1 cellular context compared by ENCODE assay signal in the genomic region with DNA sequence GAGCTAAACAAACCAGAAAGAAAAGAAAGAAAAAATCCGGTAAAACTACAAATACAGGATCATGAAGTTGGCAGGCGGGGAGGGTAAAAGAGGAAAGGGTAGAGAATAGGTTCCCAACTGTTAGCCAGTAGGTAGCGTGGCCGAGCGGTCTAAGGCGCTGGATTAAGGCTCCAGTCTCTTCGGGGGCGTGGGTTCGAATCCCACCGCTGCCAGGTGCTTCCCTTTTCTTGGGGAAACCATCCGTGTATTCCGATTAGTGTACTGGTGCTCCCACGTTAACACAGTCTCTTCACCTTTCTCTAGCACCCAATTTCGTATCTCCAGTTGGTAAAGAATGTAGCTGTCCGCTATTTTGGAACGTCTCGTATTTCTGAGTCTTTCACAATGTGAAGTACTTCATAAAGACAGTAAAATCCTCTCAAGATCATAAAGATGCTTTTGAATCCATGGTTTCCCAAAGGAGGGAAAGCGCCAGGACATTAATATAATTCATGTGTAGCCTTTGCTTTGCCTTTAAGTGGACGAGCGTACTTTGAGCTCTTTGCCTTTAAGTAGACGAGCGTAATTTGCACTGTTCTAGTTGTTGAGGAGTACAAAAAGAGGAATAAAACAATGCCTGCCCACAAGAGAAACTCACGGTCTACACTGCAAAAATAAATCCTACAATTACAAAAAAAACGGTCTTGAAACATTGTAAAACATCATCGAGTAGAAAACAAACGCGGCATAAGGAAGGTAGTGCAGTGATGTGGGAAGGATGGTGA.
TF ChIP-seq lines count a peak whose summit lies in the region.

No MANE protein-coding gene starts in this region.

TF ChIP-seq in HEK293, 187 proteins besides CTCF, POLR2A, EP300 and RAD21 (continued from another document and continues in another):
- TF ChIP-seq, protein P1, sequence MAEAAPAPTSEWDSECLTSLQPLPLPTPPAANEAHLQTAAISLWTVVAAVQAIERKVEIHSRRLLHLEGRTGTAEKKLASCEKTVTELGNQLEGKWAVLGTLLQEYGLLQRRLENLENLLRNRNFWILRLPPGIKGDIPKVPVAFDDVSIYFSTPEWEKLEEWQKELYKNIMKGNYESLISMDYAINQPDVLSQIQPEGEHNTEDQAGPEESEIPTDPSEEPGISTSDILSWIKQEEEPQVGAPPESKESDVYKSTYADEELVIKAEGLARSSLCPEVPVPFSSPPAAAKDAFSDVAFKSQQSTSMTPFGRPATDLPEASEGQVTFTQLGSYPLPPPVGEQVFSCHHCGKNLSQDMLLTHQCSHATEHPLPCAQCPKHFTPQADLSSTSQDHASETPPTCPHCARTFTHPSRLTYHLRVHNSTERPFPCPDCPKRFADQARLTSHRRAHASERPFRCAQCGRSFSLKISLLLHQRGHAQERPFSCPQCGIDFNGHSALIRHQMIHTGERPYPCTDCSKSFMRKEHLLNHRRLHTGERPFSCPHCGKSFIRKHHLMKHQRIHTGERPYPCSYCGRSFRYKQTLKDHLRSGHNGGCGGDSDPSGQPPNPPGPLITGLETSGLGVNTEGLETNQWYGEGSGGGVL (tag by site-specific recombination; IDR thresholded peaks at IDR 0.05) = peak; percentile 40
- TF ChIP-seq ZNF660 (tag by site-specific recombination; IDR thresholded peaks at IDR 0.05) (peak; percentile 81), ZNF311 (tag by site-specific recombination; IDR thresholded peaks at IDR 0.05; ENCODE audit: borderline replicate concordance) (no peak), ZNF677 (tag by site-specific recombination; IDR thresholded peaks at IDR 0.05) (no peak), ZNF777 (tag by site-specific recombination; IDR thresholded peaks at IDR 0.05; ENCODE audit: borderline replicate concordance) (no peak; the same call in 1 of the 2 replicates), ZNF202 (tag by site-specific recombination; IDR thresholded peaks at IDR 0.05; ENCODE audit: borderline replicate concordance) (no peak), ZNF701 (tag by site-specific recombination; IDR thresholded peaks at IDR 0.05) (no peak), ZNF626 (tag by site-specific recombination; IDR thresholded peaks at IDR 0.05) (no peak), TCF7L2 (IDR thresholded peaks at IDR 0.05; ENCODE audit: borderline replicate concordance, low read depth, low read length) (no peak), ZNF221 (tag by site-specific recombination; IDR thresholded peaks at IDR 0.05; ENCODE audit: borderline replicate concordance) (no peak), ZSCAN30 (tag by site-specific recombination; IDR thresholded peaks at IDR 0.05) (peak; percentile 92), ZNF211 (tag by site-specific recombination; IDR thresholded peaks at IDR 0.05; ENCODE audit: low read depth) (no peak), REPIN1 (tag by site-specific recombination; IDR thresholded peaks at IDR 0.05; ENCODE audit: low read depth) (0 out of 2 replicates have a peak, but pooled peaks have one; percentile 79), ZNF837 (tag by site-specific recombination; IDR thresholded peaks at IDR 0.05) (no peak), ZXDB (tag by site-specific recombination; IDR thresholded peaks at IDR 0.05) (peak; percentile 73), ZNF350 (tag by site-specific recombination; IDR thresholded peaks at IDR 0.05) (no peak), ZNF391 (tag by site-specific recombination; IDR thresholded peaks at IDR 0.05; ENCODE audit: borderline replicate concordance, low read depth) (peak; percentile 79), ZIC2 (tag by site-specific recombination; IDR thresholded peaks at IDR 0.05) (no peak), ZNF184 (tag by site-specific recombination; IDR thresholded peaks at IDR 0.05) (peak; percentile 56; the same call in 1 of the 2 replicates), ZNF274 (IDR thresholded peaks at IDR 0.05; ENCODE audit: low read length) (no peak), ZNF274 (tag by site-specific recombination; IDR thresholded peaks at IDR 0.05; ENCODE audit: borderline replicate concordance) (no peak), GFI1B (tag by site-specific recombination; IDR thresholded peaks at IDR 0.05) (no peak), ZNF157 (tag by site-specific recombination; IDR thresholded peaks at IDR 0.05) (no peak), SETDB1 (IDR thresholded peaks at IDR 0.05; ENCODE audit: insufficient read length, low read length) (no peak), KLF9 (tag by site-specific recombination; IDR thresholded peaks at IDR 0.05; ENCODE audit: low read depth) (no peak), ZNF585B (tag by site-specific recombination; IDR thresholded peaks at IDR 0.05) (no peak), ZNF658 (tag by site-specific recombination; IDR thresholded peaks at IDR 0.05) (no peak), ZNF629 (tag by site-specific recombination; IDR thresholded peaks at IDR 0.05) (peak; percentile 61; the same call in 1 of the 2 replicates), KLF7 (tag by site-specific recombination; IDR thresholded peaks at IDR 0.05; ENCODE audit: borderline replicate concordance) (peak; percentile 54; the same call in 1 of the 2 replicates), FEZF1 (tag by site-specific recombination; IDR thresholded peaks at IDR 0.05) (no peak), HOXC10 (CRISPR knock-in tag; IDR thresholded peaks at IDR 0.05) (no peak), ZNF623 (tag by site-specific recombination; IDR thresholded peaks at IDR 0.05) (0 out of 2 replicates have a peak, but pooled peaks have one; percentile 12), ZFHX2 (tag by site-specific recombination; conservative IDR thresholded peaks at IDR 0.05) (peak; percentile 45), ZFP41 (tag by site-specific recombination; IDR thresholded peaks at IDR 0.05; ENCODE audit: borderline replicate concordance) (no peak), ZNF19 (tag by site-specific recombination; IDR thresholded peaks at IDR 0.05; ENCODE audit: low read depth) (no peak), ZNF558 (tag by site-specific recombination; IDR thresholded peaks at IDR 0.05) (peak; percentile 49; the same call in 1 of the 2 replicates), ZNF302 (tag by site-specific recombination; IDR thresholded peaks at IDR 0.05; ENCODE audit: low read depth) (no peak), ZNF416 (tag by site-specific recombination; IDR thresholded peaks at IDR 0.05) (no peak), ZNF514 (tag by site-specific recombination; IDR thresholded peaks at IDR 0.05) (no peak), ZBTB17 (tag by site-specific recombination; IDR thresholded peaks at IDR 0.05) (peak; percentile 68; the same call in 1 of the 2 replicates), EGR2 (tag by site-specific recombination; IDR thresholded peaks at IDR 0.05; ENCODE audit: low read depth) (peak; percentile 44; the same call in 1 of the 2 replicates), GLIS2 (tag by site-specific recombination; IDR thresholded peaks at IDR 0.05) (no peak), ZNF548 (tag by site-specific recombination; IDR thresholded peaks at IDR 0.05) (no peak)
- TF ChIP-seq, protein P2, sequence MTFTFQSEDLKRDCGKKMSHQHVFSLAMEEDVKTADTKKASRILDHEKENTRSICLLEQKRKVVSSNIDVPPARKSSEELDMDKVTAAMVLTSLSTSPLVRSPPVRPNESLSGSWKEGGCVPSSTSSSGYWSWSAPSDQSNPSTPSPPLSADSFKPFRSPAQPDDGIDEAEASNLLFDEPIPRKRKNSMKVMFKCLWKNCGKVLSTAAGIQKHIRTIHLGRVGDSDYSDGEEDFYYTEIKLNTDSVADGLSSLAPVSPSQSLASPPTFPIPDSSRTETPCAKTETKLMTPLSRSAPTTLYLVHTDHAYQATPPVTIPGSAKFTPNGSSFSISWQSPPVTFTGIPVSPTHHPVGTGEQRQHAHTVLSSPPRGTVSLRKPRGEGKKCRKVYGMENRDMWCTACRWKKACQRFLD (tag by site-specific recombination; IDR thresholded peaks at IDR 0.05) = no peak
- TF ChIP-seq, protein P3, sequence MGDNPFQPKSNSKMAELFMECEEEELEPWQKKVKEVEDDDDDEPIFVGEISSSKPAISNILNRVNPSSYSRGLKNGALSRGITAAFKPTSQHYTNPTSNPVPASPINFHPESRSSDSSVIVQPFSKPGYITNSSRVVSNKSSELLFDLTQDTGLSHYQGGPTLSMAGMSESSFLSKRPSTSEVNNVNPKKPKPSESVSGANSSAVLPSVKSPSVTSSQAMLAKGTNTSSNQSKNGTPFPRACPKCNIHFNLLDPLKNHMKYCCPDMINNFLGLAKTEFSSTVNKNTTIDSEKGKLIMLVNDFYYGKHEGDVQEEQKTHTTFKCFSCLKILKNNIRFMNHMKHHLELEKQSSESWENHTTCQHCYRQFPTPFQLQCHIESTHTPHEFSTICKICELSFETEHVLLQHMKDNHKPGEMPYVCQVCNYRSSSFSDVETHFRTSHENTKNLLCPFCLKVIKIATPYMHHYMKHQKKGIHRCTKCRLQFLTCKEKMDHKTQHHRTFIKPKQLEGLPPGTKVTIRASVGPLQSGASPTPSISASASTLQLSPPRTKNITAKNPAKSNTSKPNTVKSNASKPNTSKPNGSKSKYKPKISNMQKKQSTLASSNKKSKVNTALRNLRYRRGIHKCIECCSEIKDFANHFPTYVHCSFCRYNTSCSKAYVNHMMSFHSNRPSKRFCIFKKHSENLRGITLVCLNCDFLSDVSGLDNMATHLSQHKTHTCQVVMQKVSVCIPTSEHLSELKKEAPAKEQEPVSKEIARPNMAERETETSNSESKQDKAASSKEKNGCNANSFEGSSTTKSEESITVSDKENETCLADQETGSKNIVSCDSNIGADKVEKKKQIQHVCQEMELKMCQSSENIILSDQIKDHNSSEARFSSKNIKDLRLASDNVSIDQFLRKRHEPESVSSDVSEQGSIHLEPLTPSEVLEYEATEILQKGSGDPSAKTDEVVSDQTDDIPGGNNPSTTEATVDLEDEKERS (tag by site-specific recombination; IDR thresholded peaks at IDR 0.05) = 0 out of 2 replicates have a peak, but pooled peaks have one; percentile 69
- TF ChIP-seq, protein P4, sequence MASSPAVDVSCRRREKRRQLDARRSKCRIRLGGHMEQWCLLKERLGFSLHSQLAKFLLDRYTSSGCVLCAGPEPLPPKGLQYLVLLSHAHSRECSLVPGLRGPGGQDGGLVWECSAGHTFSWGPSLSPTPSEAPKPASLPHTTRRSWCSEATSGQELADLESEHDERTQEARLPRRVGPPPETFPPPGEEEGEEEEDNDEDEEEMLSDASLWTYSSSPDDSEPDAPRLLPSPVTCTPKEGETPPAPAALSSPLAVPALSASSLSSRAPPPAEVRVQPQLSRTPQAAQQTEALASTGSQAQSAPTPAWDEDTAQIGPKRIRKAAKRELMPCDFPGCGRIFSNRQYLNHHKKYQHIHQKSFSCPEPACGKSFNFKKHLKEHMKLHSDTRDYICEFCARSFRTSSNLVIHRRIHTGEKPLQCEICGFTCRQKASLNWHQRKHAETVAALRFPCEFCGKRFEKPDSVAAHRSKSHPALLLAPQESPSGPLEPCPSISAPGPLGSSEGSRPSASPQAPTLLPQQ (tag by site-specific recombination; IDR thresholded peaks at IDR 0.05) = peak; percentile 75
- TF ChIP-seq, protein P5, sequence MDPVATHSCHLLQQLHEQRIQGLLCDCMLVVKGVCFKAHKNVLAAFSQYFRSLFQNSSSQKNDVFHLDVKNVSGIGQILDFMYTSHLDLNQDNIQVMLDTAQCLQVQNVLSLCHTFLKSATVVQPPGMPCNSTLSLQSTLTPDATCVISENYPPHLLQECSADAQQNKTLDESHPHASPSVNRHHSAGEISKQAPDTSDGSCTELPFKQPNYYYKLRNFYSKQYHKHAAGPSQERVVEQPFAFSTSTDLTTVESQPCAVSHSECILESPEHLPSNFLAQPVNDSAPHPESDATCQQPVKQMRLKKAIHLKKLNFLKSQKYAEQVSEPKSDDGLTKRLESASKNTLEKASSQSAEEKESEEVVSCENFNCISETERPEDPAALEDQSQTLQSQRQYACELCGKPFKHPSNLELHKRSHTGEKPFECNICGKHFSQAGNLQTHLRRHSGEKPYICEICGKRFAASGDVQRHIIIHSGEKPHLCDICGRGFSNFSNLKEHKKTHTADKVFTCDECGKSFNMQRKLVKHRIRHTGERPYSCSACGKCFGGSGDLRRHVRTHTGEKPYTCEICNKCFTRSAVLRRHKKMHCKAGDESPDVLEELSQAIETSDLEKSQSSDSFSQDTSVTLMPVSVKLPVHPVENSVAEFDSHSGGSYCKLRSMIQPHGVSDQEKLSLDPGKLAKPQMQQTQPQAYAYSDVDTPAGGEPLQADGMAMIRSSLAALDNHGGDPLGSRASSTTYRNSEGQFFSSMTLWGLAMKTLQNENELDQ (tag by site-specific recombination; IDR thresholded peaks at IDR 0.05; ENCODE audit: low read depth) = no peak
- TF ChIP-seq, protein P6, sequence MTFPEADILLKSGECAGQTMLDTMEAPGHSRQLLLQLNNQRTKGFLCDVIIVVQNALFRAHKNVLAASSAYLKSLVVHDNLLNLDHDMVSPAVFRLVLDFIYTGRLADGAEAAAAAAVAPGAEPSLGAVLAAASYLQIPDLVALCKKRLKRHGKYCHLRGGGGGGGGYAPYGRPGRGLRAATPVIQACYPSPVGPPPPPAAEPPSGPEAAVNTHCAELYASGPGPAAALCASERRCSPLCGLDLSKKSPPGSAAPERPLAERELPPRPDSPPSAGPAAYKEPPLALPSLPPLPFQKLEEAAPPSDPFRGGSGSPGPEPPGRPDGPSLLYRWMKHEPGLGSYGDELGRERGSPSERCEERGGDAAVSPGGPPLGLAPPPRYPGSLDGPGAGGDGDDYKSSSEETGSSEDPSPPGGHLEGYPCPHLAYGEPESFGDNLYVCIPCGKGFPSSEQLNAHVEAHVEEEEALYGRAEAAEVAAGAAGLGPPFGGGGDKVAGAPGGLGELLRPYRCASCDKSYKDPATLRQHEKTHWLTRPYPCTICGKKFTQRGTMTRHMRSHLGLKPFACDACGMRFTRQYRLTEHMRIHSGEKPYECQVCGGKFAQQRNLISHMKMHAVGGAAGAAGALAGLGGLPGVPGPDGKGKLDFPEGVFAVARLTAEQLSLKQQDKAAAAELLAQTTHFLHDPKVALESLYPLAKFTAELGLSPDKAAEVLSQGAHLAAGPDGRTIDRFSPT (tag by site-specific recombination; IDR thresholded peaks at IDR 0.05) = no peak
- TF ChIP-seq, protein P7, sequence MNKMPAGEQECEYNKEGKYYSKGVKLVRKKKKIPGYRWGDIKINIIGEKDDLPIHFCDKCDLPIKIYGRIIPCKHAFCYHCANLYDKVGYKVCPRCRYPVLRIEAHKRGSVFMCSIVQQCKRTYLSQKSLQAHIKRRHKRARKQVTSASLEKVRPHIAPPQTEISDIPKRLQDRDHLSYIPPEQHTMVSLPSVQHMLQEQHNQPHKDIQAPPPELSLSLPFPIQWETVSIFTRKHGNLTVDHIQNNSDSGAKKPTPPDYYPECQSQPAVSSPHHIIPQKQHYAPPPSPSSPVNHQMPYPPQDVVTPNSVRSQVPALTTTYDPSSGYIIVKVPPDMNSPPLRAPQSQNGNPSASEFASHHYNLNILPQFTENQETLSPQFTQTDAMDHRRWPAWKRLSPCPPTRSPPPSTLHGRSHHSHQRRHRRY (tag by site-specific recombination; IDR thresholded peaks at IDR 0.05) = no peak
- TF ChIP-seq, protein P8, sequence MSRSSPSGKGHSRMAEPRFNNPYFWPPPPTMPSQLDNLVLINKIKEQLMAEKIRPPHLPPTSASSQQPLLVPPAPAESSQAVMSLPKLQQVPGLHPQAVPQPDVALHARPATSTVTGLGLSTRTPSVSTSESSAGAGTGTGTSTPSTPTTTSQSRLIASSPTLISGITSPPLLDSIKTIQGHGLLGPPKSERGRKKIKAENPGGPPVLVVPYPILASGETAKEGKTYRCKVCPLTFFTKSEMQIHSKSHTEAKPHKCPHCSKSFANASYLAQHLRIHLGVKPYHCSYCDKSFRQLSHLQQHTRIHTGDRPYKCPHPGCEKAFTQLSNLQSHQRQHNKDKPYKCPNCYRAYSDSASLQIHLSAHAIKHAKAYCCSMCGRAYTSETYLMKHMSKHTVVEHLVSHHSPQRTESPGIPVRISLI (tag by site-specific recombination; IDR thresholded peaks at IDR 0.05) = no peak
